In the genomic region with DNA sequence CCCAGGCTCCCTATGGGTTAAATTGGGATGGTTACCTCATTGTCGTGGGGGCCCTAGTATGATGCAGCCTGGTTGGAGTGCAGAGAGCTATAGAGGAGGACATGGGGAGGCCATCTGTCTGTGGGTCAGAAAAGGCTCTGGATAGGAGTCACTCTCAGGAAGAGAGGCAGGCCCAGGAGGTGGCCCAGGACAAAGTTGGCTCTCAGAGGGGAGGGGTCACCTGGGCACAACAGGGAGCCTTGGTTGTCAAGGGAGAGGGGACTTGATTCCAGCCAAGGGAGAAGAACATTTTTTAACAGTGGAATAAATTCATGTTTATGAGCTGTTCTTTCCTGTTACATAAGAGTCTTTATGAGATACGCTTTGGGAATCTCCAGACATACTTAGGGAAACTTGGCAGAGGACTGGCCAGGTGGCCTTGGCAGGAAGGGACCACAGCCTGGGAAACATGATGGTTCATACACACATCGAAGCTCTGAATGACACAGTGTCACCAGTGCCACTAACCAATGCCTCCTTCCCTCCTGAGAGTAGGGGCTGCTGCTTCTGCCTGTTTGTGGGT, we compare ENCODE assay signal across 22 cellular contexts. TPM values are rescaled to one million over a fixed set of nuclear protein-coding genes. Genes with fewer than 3 reads are reported as not detected.
"Had no signal": no experiment of that assay in that cellular context is flagged by ENCODE, and none has a peak within 500 bp of the region (broad histone marks: within the 10 kb centered on the region; RNA-seq: fewer than 3 reads in every experiment).

No MANE protein-coding gene starts in this region.

- H3K27me3 ChIP-seq: colonic mucosa, esophagus squamous epithelium, pancreas, thyroid gland, uterus had no signal

- ATAC-seq: activated CD4-positive, alpha-beta T cell treated with anti-CD3 and anti-CD28 coated beads for 36 hours; activated CD8-positive, alpha-beta memory T cell treated with anti-CD3 and anti-CD28 coated beads, Interleukin-2, amount 10 ng/mL, durations not matched to agents 7 days and 5 days; activated naive CD8-positive, alpha-beta T cell treated with anti-CD3 and anti-CD28 coated beads, Interleukin-2, amount 50 U/mL, for 24 hours; naive thymus-derived CD4-positive, alpha-beta T cell; stimulated activated effector memory CD8-positive, alpha-beta T cell treated with anti-CD3 and anti-CD28 coated beads, Interleukin-12 subunit alpha, Interleukin-12 subunit beta, amount 100 ng/mL, for 72 hours had no signal

- H3K27ac ChIP-seq: colonic mucosa, esophagus squamous epithelium, pancreas, thyroid gland, uterus had no signal

- H3K36me3 ChIP-seq: colonic mucosa, esophagus squamous epithelium, pancreas, thyroid gland, uterus had no signal

- H3K4me1 ChIP-seq: colonic mucosa, esophagus squamous epithelium, pancreas, thyroid gland, uterus had no signal

- H3K4me3 ChIP-seq: colonic mucosa, esophagus squamous epithelium, mucosa of descending colon, pancreas, thyroid gland, uterus had no signal

- DNase-seq: activated CD4-positive, alpha-beta memory T cell treated with anti-CD3 and anti-CD28 coated beads for 36 hours; activated CD4-positive, alpha-beta T cell treated with anti-CD3 and anti-CD28 coated beads for 36 hours; activated CD8-positive, alpha-beta memory T cell treated with anti-CD3 and anti-CD28 coated beads, Interleukin-2, amount 10 ng/mL, durations not matched to agents 7 days and 5 days; activated naive CD4-positive, alpha-beta T cell treated with anti-CD3 and anti-CD28 coated beads for 36 hours; activated naive CD8-positive, alpha-beta T cell treated with anti-CD3 and anti-CD28 coated beads, Interleukin-2, amount 50 U/mL, for 24 hours; activated T-cell treated with anti-CD3 and anti-CD28 coated beads, Interleukin-2, amount 50 U/mL, for 1 hour; effector CD4-positive, alpha-beta T cell; esophagus squamous epithelium; head of caudate nucleus; immature natural killer cell; naive thymus-derived CD4-positive, alpha-beta T cell; pancreas; thyroid gland; uterus had no signal

RNA-seq across cellular contexts. Expression of a gene that starts 27.5 kb away (rescaled TPM):
- total RNA-seq: activated CD4-positive, alpha-beta memory T cell treated with anti-CD3 and anti-CD28 coated beads for 36 hours; activated CD4-positive, alpha-beta T cell treated with anti-CD3 and anti-CD28 coated beads for 36 hours; activated CD8-positive, alpha-beta memory T cell treated with anti-CD3 and anti-CD28 coated beads, Interleukin-2, amount 10 ng/mL, durations not matched to agents 7 days and 5 days; activated naive CD4-positive, alpha-beta T cell treated with anti-CD3 and anti-CD28 coated beads for 36 hours; activated T-helper 2 cell treated with anti-CD3 and anti-CD28 coated beads, Interferon-gamma antibody, Interleukin-2, Interleukin-4, amounts not matched to agents 10 μg/mL and 5 μg/mL and 100 μg/mL, durations not matched to agents 14 hours and 24 hours and 36 hours; colonic mucosa; endothelial cell of umbilical vein; esophagus squamous epithelium; left cardiac atrium; lung microvascular endothelial cell; mucosa of descending colon; naive thymus-derived CD4-positive, alpha-beta T cell; pancreas; T-helper 1 cell treated with Interleukin-12 subunit alpha and Interleukin-12 subunit beta and Interleukin-4 antibody, amounts not matched to agents 30 ng/mL and 1 ng/mL, for 36 hours; thyroid gland; uterus had no signal
- polyA plus RNA-seq: naive thymus-derived CD4-positive, alpha-beta T cell; pancreas had no signal
